10 cellular contexts compared by ENCODE assay signal in the genomic region with DNA sequence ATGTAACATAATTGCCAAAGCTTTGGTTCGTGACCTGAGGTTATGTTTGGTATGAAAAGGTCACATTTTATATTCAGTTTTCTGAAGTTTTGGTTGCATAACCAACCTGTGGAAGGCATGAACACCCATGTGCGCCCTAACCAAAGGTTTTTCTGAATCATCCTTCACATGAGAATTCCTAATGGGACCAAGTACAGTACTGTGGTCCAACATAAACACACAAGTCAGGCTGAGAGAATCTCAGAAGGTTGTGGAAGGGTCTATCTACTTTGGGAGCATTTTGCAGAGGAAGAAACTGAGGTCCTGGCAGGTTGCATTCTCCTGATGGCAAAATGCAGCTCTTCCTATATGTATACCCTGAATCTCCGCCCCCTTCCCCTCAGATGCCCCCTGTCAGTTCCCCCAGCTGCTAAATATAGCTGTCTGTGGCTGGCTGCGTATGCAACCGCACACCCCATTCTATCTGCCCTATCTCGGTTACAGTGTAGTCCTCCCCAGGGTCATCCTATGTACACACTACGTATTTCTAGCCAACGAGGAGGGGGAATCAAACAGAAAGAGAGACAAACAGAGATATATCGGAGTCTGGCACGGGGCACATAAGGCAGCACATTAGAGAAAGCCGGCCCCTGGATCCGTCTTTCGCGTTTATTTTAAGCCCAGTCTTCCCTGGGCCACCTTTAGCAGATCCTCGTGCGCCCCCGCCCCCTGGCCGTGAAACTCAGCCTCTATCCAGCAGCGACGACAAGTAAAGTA. TPM values are rescaled to one million over a fixed set of nuclear protein-coding genes. Genes with fewer than 3 reads are reported as not detected.
DNase-seq lines count a peak whose midpoint lies in the region; ATAC-seq and TF ChIP-seq lines count a peak whose summit lies in the region.
"Had no signal": no experiment of that assay in that cellular context is flagged by ENCODE, and none has a peak within 500 bp of the region (broad histone marks: within the 10 kb centered on the region; RNA-seq: fewer than 3 reads in every experiment).

No MANE protein-coding gene starts in this region.

- H3K27me3 Mint-ChIP-seq in immature natural killer cell (ENCODE audit: low read depth in 3 of 3): peaks cover 7 to 16% (median 9%) of the 10 kb centered on the region in 3 donors

- peaks cover 0 to 3% (median 0%) of the 10 kb centered on the region in 6 donors for H3K9me3 Mint-ChIP-seq in immature natural killer cell
- H3K9me3 Mint-ChIP-seq: activated CD4-positive, alpha-beta T cell treated with anti-CD3 and anti-CD28 coated beads, Interleukin-2, amount 10 ng/mL, durations not matched to agents 7 days and 5 days had no signal

- H3K4me1 Mint-ChIP-seq in immature natural killer cell: peaks cover 7 to 9% of the 10 kb centered on the region in 2 donors

- no peaks in the 10 kb centered on the region for H3K36me3 Mint-ChIP-seq in immature natural killer cell

- H3K4me1 ChIP-seq in foreskin keratinocyte: no peaks in the 10 kb centered on the region

- H3K27ac Mint-ChIP-seq in immature natural killer cell: no peak overlapping the region
- H3K27ac Mint-ChIP-seq: activated CD4-positive, alpha-beta T cell treated with anti-CD3 and anti-CD28 coated beads, Interleukin-2, amount 10 ng/mL, durations not matched to agents 7 days and 5 days had no signal

- intact Hi-C loops in sciatic nerve (cut with DNase I): no loop called here

- peaks cover 81% of the 10 kb centered on the region for H3K27me3 ChIP-seq in foreskin keratinocyte

- H3K27ac ChIP-seq in foreskin keratinocyte: no peak overlapping the region
- H3K27ac ChIP-seq: transverse colon had no signal

- ATAC-seq in GM19351 (IDR thresholded peaks at IDR 0.05; ENCODE audit: unreplicated experiment) (peak; percentile 16), foreskin keratinocyte (peak; percentile 2), sciatic nerve (peak; percentile 77), HG03457 (IDR thresholded peaks at IDR 0.05; ENCODE audit: unreplicated experiment) (no peak), GM21619 (IDR thresholded peaks at IDR 0.05; ENCODE audit: unreplicated experiment) (no peak)

- DNase-seq in SKM-1 (lab: John Stamatoyannopoulos, UW; ENCODE audit: unreplicated experiment): peak; percentile 12
- peak in 1 of 2 donors; percentile 44 for DNase-seq in foreskin keratinocyte
- no peak for DNase-seq in sciatic nerve (ENCODE audit: low spot score)
- DNase-seq in NCI-H2081 treated with DMSO at 0.1 percent for 48 hours (lab: John Stamatoyannopoulos, UW): no peak
- no peak for DNase-seq in immature natural killer cell
- DNase-seq: activated CD4-positive, alpha-beta T cell treated with anti-CD3 and anti-CD28 coated beads, Interleukin-2, amount 10 ng/mL, durations not matched to agents 7 days and 5 days; transverse colon had no signal

- peak overlapping the region in 1 of 5 donors; percentile 15 for H3K4me3 Mint-ChIP-seq in immature natural killer cell
- H3K4me3 Mint-ChIP-seq: activated CD4-positive, alpha-beta T cell treated with anti-CD3 and anti-CD28 coated beads, Interleukin-2, amount 10 ng/mL, durations not matched to agents 7 days and 5 days had no signal

- no peak for TF ChIP-seq CTCF in foreskin keratinocyte (conservative IDR thresholded peaks at IDR 0.05)

RNA-seq across cellular contexts. Expression of a gene that starts 0.5 kb away (rescaled TPM):
- total RNA-seq in foreskin keratinocyte (1.1 and 1.3 TPM in 2 replicates), sciatic nerve (16.5 TPM)
- polyA plus RNA-seq in foreskin keratinocyte (0.35 and 0.56 TPM in 2 replicates), immature natural killer cell (not detected)

Comparison
In these comparisons a context has a peak if more than half of its experiments do, and no peak if none do; other contexts are left out.
1. ATAC-seq: peak in GM19351 (single experiment), foreskin keratinocyte (single experiment) and sciatic nerve (single experiment); none in HG03457 (single experiment) and GM21619 (single experiment).